Comparison of ENCODE assay signal across 17 cellular contexts in the genomic region with DNA sequence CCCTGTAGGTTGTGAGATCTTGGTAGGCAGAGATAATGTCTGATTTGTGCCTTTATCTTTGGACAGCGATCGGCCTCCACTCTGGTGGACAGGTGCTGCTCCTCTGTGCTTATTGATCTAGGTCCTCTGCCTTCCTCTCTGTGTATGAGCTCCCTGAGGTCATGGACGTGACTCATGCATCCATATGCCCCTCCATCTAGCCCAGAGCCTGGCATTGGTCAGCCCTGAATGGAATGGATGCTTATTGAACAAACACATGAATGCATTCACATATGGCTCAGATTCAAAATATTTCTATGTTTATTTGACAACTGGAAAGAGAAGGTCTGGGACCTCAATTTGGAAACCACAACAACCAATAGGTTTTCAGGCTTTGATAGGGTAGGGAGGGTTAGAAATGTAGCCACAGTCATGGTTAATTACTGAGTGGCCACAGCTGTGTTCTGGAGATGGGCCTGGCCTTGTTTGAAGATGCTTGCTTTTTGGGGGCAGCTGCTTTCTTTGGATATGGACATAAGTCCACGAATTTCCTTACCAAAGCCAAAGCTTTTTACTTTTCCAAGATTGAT.
A peak's percentile ranks its signal among the peaks of the same experiment; 100 is the strongest.
DNase-seq lines count a peak whose midpoint lies in the region; ATAC-seq and TF ChIP-seq lines count a peak whose summit lies in the region.
"Had no signal": no experiment of that assay in that cellular context is flagged by ENCODE, and none has a peak within 500 bp of the region (broad histone marks: within the 10 kb centered on the region; RNA-seq: fewer than 3 reads in every experiment).

No MANE protein-coding gene starts in this region.

- H3K9ac ChIP-seq in H9 (ENCODE audit: extremely low read depth, insufficient read length, low read length) (no peak overlapping the region), adipocyte (ENCODE audit: low read length) (no peak overlapping the region), mesenchymal stem cell (ENCODE audit: low read length) (no peak overlapping the region)

- no peak for TF ChIP-seq CTCF in H9 (conservative IDR thresholded peaks at IDR 0.05)

- H2BK5ac ChIP-seq in H9 (ENCODE audit: insufficient read length, low read length) = no peak overlapping the region
- H2BK5ac ChIP-seq in mesenchymal stem cell (ENCODE audit: low read depth, low read length, poor library complexity, severe bottlenecking) = no peak overlapping the region

- H3K36me3 Mint-ChIP-seq in H9 (ENCODE audit: insufficient read depth in 1 of 3, low read depth in 3 of 3) (peaks cover 28 to 59% (median 39%) of the 10 kb centered on the region in 3 experiments), memory B cell (peaks cover 61% of the 10 kb centered on the region)

- H2AFZ ChIP-seq in H9 (ENCODE audit: low read length) = no peak overlapping the region
- H2AFZ ChIP-seq in mesenchymal stem cell (ENCODE audit: low read depth, low read length) = no peak overlapping the region

- H2BK120ac ChIP-seq in H9 (ENCODE audit: low read depth, low read length, poor library complexity, severe bottlenecking) = no peak overlapping the region
- H2BK120ac ChIP-seq in mesenchymal stem cell (ENCODE audit: low read depth, low read length) = no peak overlapping the region

- H4K20me1 ChIP-seq in H9 (ENCODE audit: control insufficient read depth, insufficient read depth, insufficient read length) = no peaks in the 10 kb centered on the region

- no peak overlapping the region for H2AK5ac ChIP-seq in H9 (ENCODE audit: insufficient read length, low read length)
- no peak overlapping the region for H2AK5ac ChIP-seq in mesenchymal stem cell (ENCODE audit: low read length, severe bottlenecking)

- H3K9me3 ChIP-seq in H9 (ENCODE audit: control insufficient read depth, low read depth, low read length) = no peaks in the 10 kb centered on the region
- H3K9me3 ChIP-seq in adipocyte (ENCODE audit: control insufficient read depth, low read length) = no peaks in the 10 kb centered on the region
- H3K9me3 ChIP-seq in mesenchymal stem cell (ENCODE audit: control insufficient read depth, low read length) = no peaks in the 10 kb centered on the region

- H2BK12ac ChIP-seq in H9 (ENCODE audit: insufficient read length, low read depth, low read length) = no peak overlapping the region
- H2BK12ac ChIP-seq in mesenchymal stem cell (ENCODE audit: low read length in 2 of 2) = no peak overlapping the region

- H3K4me2 ChIP-seq in H9 (ENCODE audit: insufficient read depth, insufficient read length, low read length) (no peak overlapping the region), mesenchymal stem cell (ENCODE audit: low read length, poor library complexity, severe bottlenecking) (no peak overlapping the region)

- H3K23ac ChIP-seq in H9 (ENCODE audit: insufficient read length, low read depth, low read length) = no peak overlapping the region
- no peak overlapping the region for H3K23ac ChIP-seq in mesenchymal stem cell (ENCODE audit: low read length in 2 of 2)

- H3K4me1 ChIP-seq in H9 (ENCODE audit: insufficient read depth, low read length) (no peaks in the 10 kb centered on the region), adipocyte (ENCODE audit: control insufficient read depth, insufficient read depth, low read length) (peaks cover 3% of the 10 kb centered on the region), mesenchymal stem cell (ENCODE audit: control insufficient read depth, insufficient read depth, low read depth, low read length) (no peaks in the 10 kb centered on the region)

- H3K4me1 Mint-ChIP-seq in H9 (peaks cover 0 to 9% of the 10 kb centered on the region in 2 experiments; a peak in 1 of 4 replicates), memory B cell (peaks cover 5% of the 10 kb centered on the region)

- H3K27ac ChIP-seq in H9 (ENCODE audit: insufficient read length, low read depth, low read length) (no peak overlapping the region), mesenchymal stem cell (ENCODE audit: low read length, poor library complexity, severe bottlenecking) (no peak overlapping the region)

- H3K27me3 Mint-ChIP-seq in H9 (ENCODE audit: low read depth) (no peaks in the 10 kb centered on the region), memory B cell (no peaks in the 10 kb centered on the region)
- H3K27me3 Mint-ChIP-seq: CD4-positive, CD25-positive, alpha-beta regulatory T cell had no signal

- WGBS in H9 (ENCODE audit: extremely low coverage, insufficient read length, low lambda C conversion rate) = no CpG with 5 or more reads among the region's 4 CpGs
- WGBS in mesenchymal stem cell = 80% methylated on average over 3 of the region's 4 CpGs

- H3K4me3 ChIP-seq in adipocyte (ENCODE audit: low read length) (no peak overlapping the region), mesenchymal stem cell (ENCODE audit: insufficient read depth in 1 of 2, low read depth in 1 of 2, low read length in 2 of 2) (no peak overlapping the region)

- peak overlapping the region in 2 of 3 experiments; percentile 6 to 27; a peak in 1 of 7 replicates for H3K27ac Mint-ChIP-seq in H9
- H3K27ac Mint-ChIP-seq in memory B cell = peak overlapping the region; percentile 19

- H4K8ac ChIP-seq in H9 (replicated peaks; ENCODE audit: insufficient read length, low read depth, low read length) (no peak overlapping the region), mesenchymal stem cell (ENCODE audit: low read length) (no peak overlapping the region)

- H4K91ac ChIP-seq in H9 (ENCODE audit: insufficient read length, low read depth, low read length) = no peak overlapping the region
- no peak overlapping the region for H4K91ac ChIP-seq in mesenchymal stem cell (ENCODE audit: low read length)

- H3K27me3 ChIP-seq in H9 (ENCODE audit: insufficient read depth, low read length) (no peaks in the 10 kb centered on the region), adipocyte (replicated peaks; ENCODE audit: control insufficient read depth, insufficient read depth, low read length) (peaks cover 9% of the 10 kb centered on the region), mesenchymal stem cell (ENCODE audit: control insufficient read depth in 1 of 2, insufficient read depth in 1 of 2, low read length in 2 of 2) (peaks cover 4 to 8% of the 10 kb centered on the region in 2 experiments)

- no peaks in the 10 kb centered on the region for H3K79me2 ChIP-seq in H9 (ENCODE audit: insufficient read depth, low read length)

- no peak overlapping the region for H3K14ac ChIP-seq in H9 (ENCODE audit: insufficient read depth, low read length)
- H3K14ac ChIP-seq in mesenchymal stem cell (ENCODE audit: low read length in 2 of 2) = no peak overlapping the region

- H3K23me2 ChIP-seq in H9 (ENCODE audit: insufficient read length, low read depth, low read length, poor library complexity, severe bottlenecking) = no peaks in the 10 kb centered on the region

- H3K9me3 Mint-ChIP-seq in H9 (no peaks in the 10 kb centered on the region), memory B cell (no peaks in the 10 kb centered on the region)

- DNase-seq in H9 (no peak), adipocyte (ENCODE audit: low read depth) (peak; percentile 25), memory B cell (ENCODE audit: low spot score in 2 of 2) (no peak), DMS53 (lab: John Stamatoyannopoulos, UW) (no peak), mesenchymal stem cell (no peak), midbrain (lab: John Stamatoyannopoulos, UW) (no peak)
- DNase-seq: ACHN; CD4-positive, CD25-positive, alpha-beta regulatory T cell; COR-L47; GOT3; NCI-H1048; NCI-H1436; NCI-H1930; NCI-H345; NCI-H524 treated with DMSO at 0.1 percent for 48 hours; RPMI8226 had no signal

- H3K36me3 ChIP-seq in adipocyte (ENCODE audit: control insufficient read depth, insufficient read depth, low read length, severe bottlenecking) (no peaks in the 10 kb centered on the region), mesenchymal stem cell (ENCODE audit: control insufficient read depth in 1 of 2, insufficient read depth in 2 of 2, low read depth in 1 of 2, low read length in 2 of 2) (no peaks in the 10 kb centered on the region)

- no peak overlapping the region for H3K4ac ChIP-seq in H9 (ENCODE audit: low read depth, low read length)
- H3K4ac ChIP-seq in mesenchymal stem cell (ENCODE audit: low read depth in 1 of 2, low read length in 2 of 2) = no peak overlapping the region

- H2BK20ac ChIP-seq in H9 (ENCODE audit: low read depth, low read length, poor library complexity, severe bottlenecking) = no peak overlapping the region

- H3K4me3 Mint-ChIP-seq in H9 (no peak overlapping the region), memory B cell (no peak overlapping the region)
- H3K4me3 Mint-ChIP-seq: CD4-positive, CD25-positive, alpha-beta regulatory T cell had no signal

- H3K79me1 ChIP-seq in H9 (ENCODE audit: insufficient read depth, low read depth, low read length, poor library complexity, severe bottlenecking) (no peaks in the 10 kb centered on the region), mesenchymal stem cell (replicated peaks; ENCODE audit: low read length, poor library complexity, severe bottlenecking) (no peaks in the 10 kb centered on the region)

- H3T11ph ChIP-seq in H9 (ENCODE audit: low read length) = no peak overlapping the region

- no peak overlapping the region for H4K5ac ChIP-seq in H9 (ENCODE audit: insufficient read length, low read depth, low read length)

- H2BK15ac ChIP-seq in H9 (ENCODE audit: low read depth, low read length) (no peak overlapping the region), mesenchymal stem cell (ENCODE audit: low read depth, poor library complexity, severe bottlenecking) (no peak overlapping the region)

- no peak overlapping the region for H3K56ac ChIP-seq in H9 (ENCODE audit: insufficient read length, low read depth, low read length)

- no peak for ATAC-seq in memory B cell (ENCODE audit: low read depth)
- ATAC-seq in HG03039 (IDR thresholded peaks at IDR 0.05; ENCODE audit: unreplicated experiment) = no peak

- H3K18ac ChIP-seq in H9 (ENCODE audit: insufficient read length, low read depth, low read length) (no peak overlapping the region), mesenchymal stem cell (ENCODE audit: low read depth in 1 of 2, low read length in 2 of 2) (no peak overlapping the region)
